2 cellular contexts compared by ENCODE assay signal in genomic region chr16:48811478-48811877, GRCh38.
TF ChIP-seq lines count a peak whose summit lies in the region.

No MANE protein-coding gene starts in this region.

TF ChIP-seq in H1, 55 proteins besides CTCF, POLR2A, EP300 and RAD21 (continued from another document):
- 0 out of 2 replicates have a peak, but pooled peaks have one; percentile 39 for TF ChIP-seq YY1 (IDR thresholded peaks at IDR 0.05; ENCODE audit: low read depth, low read length)
TF ChIP-seq in H1: peak in this region for 1.

TF ChIP-seq in SK-N-SH treated with all-trans-retinoic acid at 6 μM for 48 hours, 23 proteins besides CTCF, POLR2A, EP300 and RAD21 (continued from another document):
- no peak for TF ChIP-seq ESRRG (CRISPR knock-in tag; IDR thresholded peaks at IDR 0.05)
- no peak for TF ChIP-seq TCF4 (CRISPR knock-in tag; IDR thresholded peaks at IDR 0.05; ENCODE audit: borderline replicate concordance)
- no peak for TF ChIP-seq PPARA (CRISPR knock-in tag; IDR thresholded peaks at IDR 0.05; ENCODE audit: borderline replicate concordance)
- TF ChIP-seq SNAI2 (CRISPR knock-in tag; IDR thresholded peaks at IDR 0.05): no peak
- no peak for TF ChIP-seq OSR1 (CRISPR knock-in tag; IDR thresholded peaks at IDR 0.05)
- no peak for TF ChIP-seq ZNF8 (CRISPR knock-in tag; IDR thresholded peaks at IDR 0.05)
- no peak for TF ChIP-seq CSDC2 (CRISPR knock-in tag; IDR thresholded peaks at IDR 0.05)
- TF ChIP-seq ARNTL (CRISPR knock-in tag; IDR thresholded peaks at IDR 0.05; ENCODE audit: borderline replicate concordance, low read depth): no peak
- no peak for TF ChIP-seq ZFP3 (CRISPR knock-in tag; IDR thresholded peaks at IDR 0.05)
- no peak for TF ChIP-seq PATZ1 (CRISPR knock-in tag; IDR thresholded peaks at IDR 0.05; ENCODE audit: borderline replicate concordance)
- no peak for TF ChIP-seq ZFP30 (CRISPR knock-in tag; IDR thresholded peaks at IDR 0.05)
- TF ChIP-seq TOX (CRISPR knock-in tag; IDR thresholded peaks at IDR 0.05; ENCODE audit: borderline replicate concordance): no peak
- TF ChIP-seq TSHZ2 (CRISPR knock-in tag; IDR thresholded peaks at IDR 0.05): no peak
- TF ChIP-seq POU6F1 (CRISPR knock-in tag; IDR thresholded peaks at IDR 0.05; ENCODE audit: borderline replicate concordance, low read depth): no peak
- TF ChIP-seq ZNF70 (CRISPR knock-in tag; IDR thresholded peaks at IDR 0.05): no peak
- TF ChIP-seq ISL1 (CRISPR knock-in tag; IDR thresholded peaks at IDR 0.05): no peak
- TF ChIP-seq, protein P1, sequence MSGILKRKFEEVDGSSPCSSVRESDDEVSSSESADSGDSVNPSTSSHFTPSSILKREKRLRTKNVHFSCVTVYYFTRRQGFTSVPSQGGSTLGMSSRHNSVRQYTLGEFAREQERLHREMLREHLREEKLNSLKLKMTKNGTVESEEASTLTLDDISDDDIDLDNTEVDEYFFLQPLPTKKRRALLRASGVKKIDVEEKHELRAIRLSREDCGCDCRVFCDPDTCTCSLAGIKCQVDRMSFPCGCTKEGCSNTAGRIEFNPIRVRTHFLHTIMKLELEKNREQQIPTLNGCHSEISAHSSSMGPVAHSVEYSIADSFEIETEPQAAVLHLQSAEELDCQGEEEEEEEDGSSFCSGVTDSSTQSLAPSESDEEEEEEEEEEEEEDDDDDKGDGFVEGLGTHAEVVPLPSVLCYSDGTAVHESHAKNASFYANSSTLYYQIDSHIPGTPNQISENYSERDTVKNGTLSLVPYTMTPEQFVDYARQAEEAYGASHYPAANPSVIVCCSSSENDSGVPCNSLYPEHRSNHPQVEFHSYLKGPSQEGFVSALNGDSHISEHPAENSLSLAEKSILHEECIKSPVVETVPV (CRISPR knock-in tag; IDR thresholded peaks at IDR 0.05): no peak
- no peak for TF ChIP-seq BACH2 (CRISPR knock-in tag; IDR thresholded peaks at IDR 0.05; ENCODE audit: borderline replicate concordance)
TF ChIP-seq in SK-N-SH treated with all-trans-retinoic acid at 6 μM for 48 hours: peak in this region for 0.
